In the genomic region with DNA sequence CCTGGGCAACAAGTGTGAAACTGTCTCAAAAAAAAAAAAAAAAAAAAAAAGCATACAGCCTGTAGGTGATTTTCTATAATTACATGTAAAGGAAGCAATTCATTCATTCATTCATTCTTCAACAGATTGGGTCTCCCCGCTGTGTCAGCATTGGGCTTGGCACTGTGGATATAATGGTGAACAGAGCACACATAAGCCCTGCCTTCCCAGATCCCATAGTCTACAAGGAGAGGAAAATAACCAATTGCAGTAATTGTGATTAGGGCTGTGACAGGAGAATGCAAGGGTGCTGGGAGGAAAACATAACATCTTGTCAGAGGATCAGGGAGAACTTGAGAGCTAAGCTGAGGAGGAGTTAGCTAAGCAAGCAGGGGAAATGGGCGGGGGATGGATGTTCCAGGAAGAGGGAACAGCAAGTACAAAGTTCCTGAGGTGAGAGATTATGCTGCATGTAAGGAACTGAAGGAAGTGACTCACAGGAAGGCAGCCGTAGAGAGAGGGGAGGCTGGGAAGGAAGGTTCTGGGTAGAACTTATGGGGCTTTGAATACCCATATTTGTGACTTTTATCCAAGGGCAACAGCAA, we compare ENCODE assay signal across 9 cellular contexts. TPM values are rescaled to one million over a fixed set of nuclear protein-coding genes. Genes with fewer than 3 reads are reported as not detected.
DNase-seq lines count a peak whose midpoint lies in the region; ATAC-seq, FAIRE-seq and TF ChIP-seq lines count a peak whose summit lies in the region.
"Had no signal": no experiment of that assay in that cellular context is flagged by ENCODE, and none has a peak within 500 bp of the region (broad histone marks: within the 10 kb centered on the region; RNA-seq: fewer than 3 reads in every experiment).

No MANE protein-coding gene starts in this region.

- H3K4me1 Mint-ChIP-seq in activated naive CD8-positive, alpha-beta T cell (ENCODE audit: low read depth) = peaks cover 13% of the 10 kb centered on the region
- peaks cover 7% of the 10 kb centered on the region for H3K4me1 Mint-ChIP-seq in activated naive CD8-positive, alpha-beta T cell treated with anti-CD3 and anti-CD28 coated beads, Interleukin-2, amount 50 U/mL, for 24 hours
- H3K4me1 Mint-ChIP-seq in naive thymus-derived CD4-positive, alpha-beta T cell = peaks cover 6 to 15% (median 9%) of the 10 kb centered on the region in 7 donors

- CTCF ChIA-PET in K562 (lab: Yijun Ruan, JAX; ENCODE audit: low intra/inter-chr PET ratio) = no interaction called here
- CTCF ChIA-PET in naive thymus-derived CD4-positive, alpha-beta T cell (lab: Charles Lee) = no interaction called here

- no TSS peak for BruUV-seq in K562 (replicated peaks; lab: Mats Ljungman, UMichigan)

- FAIRE-seq in K562 (lab: Jason Lieb, UNC) = peak; percentile 82

- H3K27ac ChIP-seq in K562 (ENCODE audit: extremely low read depth, low read depth, low read length) (peak overlapping the region; percentile 64; the same call in 2 of the 3 replicates), vagina (peak overlapping the region; percentile 53)
- H3K27ac ChIP-seq in naive thymus-derived CD4-positive, alpha-beta T cell (ENCODE audit: low read depth, low read length) = no peak overlapping the region

- no peaks in the 10 kb centered on the region for H4K20me1 ChIP-seq in K562 (replicated peaks; ENCODE audit: control insufficient read depth, insufficient read depth, low read length)

- peak; percentile 60; the same call in 1 of the 2 replicates for TF ChIP-seq EP300 in K562 (IDR thresholded peaks at IDR 0.05; ENCODE audit: low read length)

- TF ChIP-seq CTCF in K562 (IDR thresholded peaks at IDR 0.05 in 2 of 3, conservative IDR thresholded peaks at IDR 0.05 in 1 of 3; ENCODE audit: insufficient read depth in 2 of 3, low read depth in 1 of 3, low read length in 3 of 3) = no peak
- no peak for TF ChIP-seq CTCF in vagina (IDR thresholded peaks at IDR 0.05)

- peak overlapping the region; percentile 2 for H3K27ac Mint-ChIP-seq in activated naive CD8-positive, alpha-beta T cell
- H3K27ac Mint-ChIP-seq in activated naive CD8-positive, alpha-beta T cell treated with anti-CD3 and anti-CD28 coated beads, Interleukin-2, amount 50 U/mL, for 24 hours = no peak overlapping the region
- H3K27ac Mint-ChIP-seq in naive thymus-derived CD4-positive, alpha-beta T cell = peak overlapping the region in 1 of 9 donors; percentile 44

- H3K9me3 ChIP-seq in K562 (replicated peaks; ENCODE audit: control insufficient read depth, insufficient read depth, low read depth, low read length) (no peaks in the 10 kb centered on the region), vagina (no peaks in the 10 kb centered on the region)
- no peaks in the 10 kb centered on the region for H3K9me3 ChIP-seq in naive thymus-derived CD4-positive, alpha-beta T cell (ENCODE audit: control insufficient read depth in 2 of 3, low read length in 3 of 3)

- H3K9me1 ChIP-seq in K562 (ENCODE audit: control insufficient read depth, insufficient read depth, low read length) = no peaks in the 10 kb centered on the region

- H3K4me3 ChIP-seq in K562 (no peak overlapping the region), vagina (no peak overlapping the region)
- H3K4me3 ChIP-seq in naive thymus-derived CD4-positive, alpha-beta T cell (ENCODE audit: low read length) = no peak overlapping the region

- no peak for TF ChIP-seq RAD21 in K562 (CRISPR knock-in tag; conservative IDR thresholded peaks at IDR 0.05 in 1 of 2, IDR thresholded peaks at IDR 0.05 in 1 of 2)

- DNase-seq in activated naive CD8-positive, alpha-beta T cell treated with anti-CD3 and anti-CD28 coated beads, Interleukin-2, amount 50 U/mL, for 24 hours = no peak
- DNase-seq in K562 (ENCODE audit: extremely low read depth in 1 of 4, low spot score in 3 of 4) (peak; percentile 13 to 72 (median 36)), kidney glomerular epithelial cell (lab: John Stamatoyannopoulos, UW) (peak; percentile 40), vagina (ENCODE audit: extremely low spot score in 2 of 2) (no peak), NCI-H526 (lab: John Stamatoyannopoulos, UW) (no peak), hepatic stellate cell (ENCODE audit: low spot score) (no peak)
- DNase-seq in naive thymus-derived CD4-positive, alpha-beta T cell = no peak
- DNase-seq: DMS79 treated with DMSO at 0.1 percent for 48 hours had no signal

- H3K79me2 ChIP-seq in K562 (ENCODE audit: control insufficient read depth, insufficient read depth, low read length) = no peaks in the 10 kb centered on the region

- WGBS in K562 (ENCODE audit: insufficient coverage, low coverage, missing lambda C conversion rate) = 17% methylated on average over 3 of the region's 3 CpGs

- in situ Hi-C loops in K562 (cut with MboI) = no loop called here

- peaks cover 0 to 6% of the 10 kb centered on the region in 2 experiments; a peak in 3 of 5 replicates for H3K4me1 ChIP-seq in K562 (replicated peaks in 1 of 2; ENCODE audit: control insufficient read depth in 2 of 2, insufficient read depth in 2 of 2, low read length in 2 of 2)
- H3K4me1 ChIP-seq in vagina = peaks cover 26% of the 10 kb centered on the region
- H3K4me1 ChIP-seq in naive thymus-derived CD4-positive, alpha-beta T cell (ENCODE audit: control insufficient read depth in 2 of 2, insufficient read depth in 2 of 2, low read length in 2 of 2) = no peaks in the 10 kb centered on the region

- no peaks in the 10 kb centered on the region for H3K27me3 Mint-ChIP-seq in activated naive CD8-positive, alpha-beta T cell
- H3K27me3 Mint-ChIP-seq in activated naive CD8-positive, alpha-beta T cell treated with anti-CD3 and anti-CD28 coated beads, Interleukin-2, amount 50 U/mL, for 24 hours = no peaks in the 10 kb centered on the region
- H3K27me3 Mint-ChIP-seq in naive thymus-derived CD4-positive, alpha-beta T cell = peaks cover 0 to 5% (median 0%) of the 10 kb centered on the region in 5 donors

- no peaks in the 10 kb centered on the region for H3K36me3 Mint-ChIP-seq in activated naive CD8-positive, alpha-beta T cell
- no peaks in the 10 kb centered on the region for H3K36me3 Mint-ChIP-seq in activated naive CD8-positive, alpha-beta T cell treated with anti-CD3 and anti-CD28 coated beads, Interleukin-2, amount 50 U/mL, for 24 hours (ENCODE audit: low read depth)
- peaks cover 0 to 2% (median 0%) of the 10 kb centered on the region in 5 donors for H3K36me3 Mint-ChIP-seq in naive thymus-derived CD4-positive, alpha-beta T cell

- TF ChIP-seq POLR2A in K562 (conservative IDR thresholded peaks at IDR 0.05) = no peak
- TF ChIP-seq POLR2A in vagina (IDR thresholded peaks at IDR 0.05) = no peak

- no peak for ATAC-seq in activated naive CD8-positive, alpha-beta T cell treated with anti-CD3 and anti-CD28 coated beads, Interleukin-2, amount 50 U/mL, for 24 hours
- ATAC-seq in K562 = peak; percentile 73
- no peak for ATAC-seq in naive thymus-derived CD4-positive, alpha-beta T cell

- H3K36me3 ChIP-seq in K562 (ENCODE audit: control insufficient read depth, insufficient read depth, low read length) (no peaks in the 10 kb centered on the region), vagina (no peaks in the 10 kb centered on the region)
- no peaks in the 10 kb centered on the region for H3K36me3 ChIP-seq in naive thymus-derived CD4-positive, alpha-beta T cell (ENCODE audit: control insufficient read depth in 2 of 3, insufficient read depth in 3 of 3, low read length in 3 of 3)

- no peaks in the 10 kb centered on the region for H3K27me3 ChIP-seq in K562 (ENCODE audit: control insufficient read depth in 2 of 2, insufficient read depth in 2 of 2, low read length in 2 of 2)
- H3K27me3 ChIP-seq in vagina = no peaks in the 10 kb centered on the region
- H3K27me3 ChIP-seq in naive thymus-derived CD4-positive, alpha-beta T cell (ENCODE audit: control insufficient read depth in 2 of 2, insufficient read depth in 2 of 2, low read length in 2 of 2) = no peaks in the 10 kb centered on the region

- intact Hi-C loops in K562 (cut with micrococcal nuclease) (no loop called here), vagina (cut with DNase I) (no loop called here)
- intact Hi-C loops in naive thymus-derived CD4-positive, alpha-beta T cell (cut with micrococcal nuclease) = no loop called here

- POLR2A ChIA-PET in K562 (lab: Yijun Ruan, JAX) = interaction anchor here (0.8 to 1.3 kb wide), 3 partner anchors 17 to 20 kb away, joined by 3 to 5 read pairs (median 3); no protein-coding TSS in a partner anchor
- POLR2A ChIA-PET in naive thymus-derived CD4-positive, alpha-beta T cell (lab: Charles Lee) = interaction anchor here (1.7 kb wide), 1 partner anchor 18 kb away, joined by 6 read pairs; no protein-coding TSS in a partner anchor

- peak overlapping the region; percentile 10 to 48; a peak in 2 of 4 replicates for H3K9ac ChIP-seq in K562 (ENCODE audit: insufficient read depth in 1 of 2, low read depth in 2 of 2, low read length in 2 of 2)

- H2AFZ ChIP-seq in K562 (ENCODE audit: low read depth, low read length) = peak overlapping the region; percentile 87

- no peaks in the 10 kb centered on the region for H3K9me3 Mint-ChIP-seq in activated naive CD8-positive, alpha-beta T cell (ENCODE audit: low read depth)
- no peaks in the 10 kb centered on the region for H3K9me3 Mint-ChIP-seq in activated naive CD8-positive, alpha-beta T cell treated with anti-CD3 and anti-CD28 coated beads, Interleukin-2, amount 50 U/mL, for 24 hours
- peaks cover 0 to 2% (median 0%) of the 10 kb centered on the region in 11 donors for H3K9me3 Mint-ChIP-seq in naive thymus-derived CD4-positive, alpha-beta T cell

- peak overlapping the region; percentile 58 for H3K4me2 ChIP-seq in K562 (ENCODE audit: insufficient read depth, low read length)

- H3K4me3 Mint-ChIP-seq in activated naive CD8-positive, alpha-beta T cell = no peak overlapping the region
- H3K4me3 Mint-ChIP-seq in activated naive CD8-positive, alpha-beta T cell treated with anti-CD3 and anti-CD28 coated beads, Interleukin-2, amount 50 U/mL, for 24 hours = no peak overlapping the region
- H3K4me3 Mint-ChIP-seq in naive thymus-derived CD4-positive, alpha-beta T cell = peak overlapping the region in 1 of 10 donors; percentile 20

RNA-seq across cellular contexts. Expression of a gene that starts 24.0 kb away (rescaled TPM):
- 3.9 and 5.8 TPM in 2 replicates for total RNA-seq in K562 (2011; cell fraction: chromatin; rRNA removed; ENCODE audit: low replicate concordance)
- 4.7 and 6.2 TPM in 2 replicates for total RNA-seq in K562 (2011; cell fraction: nucleolus; rRNA removed)
- 5.8 and 8.8 TPM in 2 replicates for total RNA-seq in K562 (2011; cell fraction: nucleoplasm; rRNA removed)
- total RNA-seq in K562 (2014; rRNA removed) (8.5 and 9.7 TPM in 2 replicates), K562 (2014; rRNA removed; fragmentation: Illumina TruSeq; extraction: Trizol) (7.3 and 8.8 TPM in 2 replicates), K562 (2015; rRNA removed; fragmentation: Illumina TruSeq; extraction: Trizol) (4.7 and 4.8 TPM in 2 replicates), K562 (2021) (9.8 and 11.9 TPM in 2 replicates), vagina (98.5 TPM)
- polyA plus RNA-seq in K562 (2011; rRNA removed) (6.2 and 6.9 TPM in 2 replicates), K562 (2014; fragmentation: Illumina TruSeq; extraction: Trizol) (9.6 and 10.1 TPM in 2 replicates), K562 (2014; fragmentation: Nextera tagmentation; extraction: Ambion mirVana) (1 to 10 TPM; 3.3 to 4.8 TPM), K562 (2014; rRNA removed) (6.5 and 6.9 TPM in 2 replicates)
- 3.8 and 3.9 TPM in 2 replicates for polyA plus RNA-seq in K562 (2011; cell fraction: cytosol; rRNA removed)
- polyA plus RNA-seq in K562 (2011; cell fraction: nucleus; rRNA removed) = 2.6 and 2.7 TPM in 2 replicates
- 5.6 and 7.2 TPM in 2 replicates for polyA plus RNA-seq in K562 (2012)
- 6.8 and 8.0 TPM in 2 replicates for polyA minus RNA-seq in K562 (2011; rRNA and poly(A)+ RNA removed)
- 4.5 and 5.0 TPM in 2 replicates for polyA minus RNA-seq in K562 (2011; cell fraction: cytosol; rRNA and poly(A)+ RNA removed)
- 3.4 and 4.4 TPM in 2 replicates for polyA minus RNA-seq in K562 (2011; cell fraction: nucleus; rRNA and poly(A)+ RNA removed)
- total RNA-seq in naive thymus-derived CD4-positive, alpha-beta T cell = 10 to 100 TPM; 12.6 to 96.7 (median 23.3) TPM
- 1 to 10 TPM; 2.3 to 3.5 TPM for polyA plus RNA-seq in naive thymus-derived CD4-positive, alpha-beta T cell

Comparison
In these comparisons a context has a peak if more than half of its experiments do, and no peak if none do; other contexts are left out.
1. DNase-seq: peak in K562 (4 of 4) and kidney glomerular epithelial cell (single experiment); none in activated naive CD8-positive, alpha-beta T cell treated with anti-CD3 and anti-CD28 coated beads, Interleukin-2, amount 50 U/mL, for 24 hours (single experiment), vagina (0 of 2), naive thymus-derived CD4-positive, alpha-beta T cell (0 of 9), NCI-H526 (0 of 2) and hepatic stellate cell (single experiment).